In genomic region chr20:54257090-54257816, GRCh38 we compare ENCODE assay signal across 12 cellular contexts. TPM values are rescaled to one million over a fixed set of nuclear protein-coding genes. Genes with fewer than 3 reads are reported as not detected.
DNase-seq lines count a peak whose midpoint lies in the region; ATAC-seq, FAIRE-seq and TF ChIP-seq lines count a peak whose summit lies in the region.
"Had no signal": no experiment of that assay in that cellular context is flagged by ENCODE, and none has a peak within 500 bp of the region (broad histone marks: within the 10 kb centered on the region; RNA-seq: fewer than 3 reads in every experiment).

No MANE protein-coding gene starts in this region.

- no peak for TF ChIP-seq RAD21 in HepG2 (CRISPR knock-in tag; IDR thresholded peaks at IDR 0.05)

- no peak for ATAC-seq in HepG2
- ATAC-seq in right lobe of liver: no peak
- ATAC-seq in GM18861 (IDR thresholded peaks at IDR 0.05; ENCODE audit: unreplicated experiment): no peak

- no peaks in the 10 kb centered on the region for H3K27me3 ChIP-seq in HepG2 (ENCODE audit: control insufficient read depth in 1 of 2, insufficient read depth in 2 of 2, low read length in 2 of 2)
- no peaks in the 10 kb centered on the region for H3K27me3 ChIP-seq in right lobe of liver

- WGBS in HepG2 (ENCODE audit: low lambda C conversion rate): 0% methylated on average over 4 of the region's 4 CpGs
- WGBS in right lobe of liver (ENCODE audit: insufficient coverage, low coverage, low lambda C conversion rate, missing lambda C conversion rate): 44% methylated on average over 4 of the region's 4 CpGs

- H3K4me1 ChIP-seq in HepG2 (ENCODE audit: insufficient read depth, low read length) (no peaks in the 10 kb centered on the region), right lobe of liver (no peaks in the 10 kb centered on the region)

- POLR2A ChIA-PET in HepG2 (lab: Yijun Ruan, JAX): no interaction called here

- CTCF ChIA-PET in HepG2 (lab: Yijun Ruan, JAX; ENCODE audit: low intra/inter-chr PET ratio, low total read pairs): no interaction called here

- intact Hi-C loops in HepG2 (cut with micrococcal nuclease; ENCODE audit: unreplicated experiment) (no loop called here), right lobe of liver (cut with DNase I) (no loop called here)

- H2AFZ ChIP-seq in HepG2 (ENCODE audit: low read length): no peak overlapping the region

- in situ Hi-C loops in HepG2 (cut with HindIII; ENCODE audit: extremely low pct_ligation_motif_present, low pct_unique_long_range_greater_than_20kb) (no loop called here), astrocyte of the cerebellum (cut with HindIII; ENCODE audit: low sequenced_read_pairs) (loop anchor here (5.0 kb wide), 1 partner anchor 40 kb away; no protein-coding TSS in a partner anchor), G401 (cut with HindIII; ENCODE audit: low sequenced_read_pairs) (no loop called here)

- no peak for TF ChIP-seq CTCF in HepG2 (CRISPR knock-in tag; IDR thresholded peaks at IDR 0.05)
- TF ChIP-seq CTCF in right lobe of liver (IDR thresholded peaks at IDR 0.05): no peak
- TF ChIP-seq CTCF in astrocyte of the cerebellum (IDR thresholded peaks at IDR 0.05; ENCODE audit: low read depth, low read length, missing control alignments): no peak

- no peaks in the 10 kb centered on the region for H3K79me2 ChIP-seq in HepG2 (ENCODE audit: insufficient read depth, low read length)

- H3K27ac ChIP-seq in HepG2 (ENCODE audit: extremely low read length, insufficient read depth, low read length): no peak overlapping the region
- H3K27ac ChIP-seq in right lobe of liver: no peak overlapping the region
- H3K27ac ChIP-seq: KMS-11 had no signal

- BruUV-seq in HepG2 (replicated peaks; lab: Mats Ljungman, UMichigan): no TSS peak

- no peak for TF ChIP-seq POLR2A in HepG2 (IDR thresholded peaks at IDR 0.05; ENCODE audit: insufficient read depth in 1 of 2, low read depth in 2 of 2, low read length in 2 of 2)
- TF ChIP-seq POLR2A in right lobe of liver (IDR thresholded peaks at IDR 0.05): no peak

- DNase-seq in HepG2 (ENCODE audit: low spot score) (no peak), right lobe of liver (no peak), astrocyte of the cerebellum (ENCODE audit: low read depth) (peak; percentile 89), iris pigment epithelial cell (ENCODE audit: low read depth) (peak; percentile 96), Kasumi-1 (lab: John Stamatoyannopoulos, UW) (no peak), G401 (ENCODE audit: low spot score) (no peak), iPS-NIHi11 (ENCODE audit: low spot score) (no peak)
- DNase-seq: activated CD4-positive, CD25-positive, alpha-beta regulatory T cell; AML-193; NCI-H446 had no signal

- FAIRE-seq in HepG2 (lab: Jason Lieb, UNC): no peak

- no peak overlapping the region for H3K4me2 ChIP-seq in HepG2 (ENCODE audit: low read depth, low read length)
- H3K4me2 ChIP-seq: KMS-11 had no signal

- no peaks in the 10 kb centered on the region for H4K20me1 ChIP-seq in HepG2 (ENCODE audit: insufficient read depth, low read length)

- TF ChIP-seq EP300 in HepG2 (IDR thresholded peaks at IDR 0.05; ENCODE audit: low read depth in 2 of 2, low read length in 2 of 2): no peak
- no peak for TF ChIP-seq EP300 in HepG2 (CRISPR knock-in tag; IDR thresholded peaks at IDR 0.05; ENCODE audit: borderline replicate concordance)

- H3K4me3 ChIP-seq in HepG2 (replicated peaks in 1 of 3; ENCODE audit: insufficient read depth in 1 of 3, low read depth in 2 of 3, low read length in 3 of 3) (no peak overlapping the region), right lobe of liver (no peak overlapping the region), astrocyte of the cerebellum (ENCODE audit: low read depth, low read length) (no peak overlapping the region)

- no peaks in the 10 kb centered on the region for H3K9me3 ChIP-seq in HepG2 (ENCODE audit: low read length)
- no peaks in the 10 kb centered on the region for H3K9me3 ChIP-seq in right lobe of liver

- H3K36me3 ChIP-seq in HepG2 (replicated peaks in 1 of 2; ENCODE audit: control insufficient read depth in 1 of 2, insufficient read depth in 2 of 2, low read length in 2 of 2) (no peaks in the 10 kb centered on the region), right lobe of liver (no peaks in the 10 kb centered on the region)

- no peak overlapping the region for H3K9ac ChIP-seq in HepG2 (ENCODE audit: insufficient read depth, low read depth, low read length)
- H3K9ac ChIP-seq: KMS-11 had no signal

TF ChIP-seq in HepG2, 621 proteins besides CTCF, POLR2A, EP300 and RAD21:
- no peak for TF ChIP-seq ZBTB2 (CRISPR knock-in tag; IDR thresholded peaks at IDR 0.05; ENCODE audit: low read depth)
- TF ChIP-seq CEBPB (IDR thresholded peaks at IDR 0.05; ENCODE audit: borderline replicate concordance, low read depth, low read length): peak; percentile 39; the same call in 1 of the 2 replicates

RNA-seq across cellular contexts. Expression of gene PFDN4, which starts 49.4 kb away (rescaled TPM):
- 227 and 299 TPM in 2 replicates for total RNA-seq in HepG2 (2016; rRNA removed; fragmentation: Illumina TruSeq; extraction: Trizol)
- total RNA-seq in HepG2 (2016; cell fraction: cytosol; rRNA removed; fragmentation: Illumina TruSeq; extraction: Trizol; ENCODE audit: low read depth): 116 and 137 TPM in 2 replicates
- 227 and 317 TPM in 2 replicates for total RNA-seq in HepG2 (2016; cell fraction: insoluble cytoplasmic fraction; rRNA removed; fragmentation: Illumina TruSeq; extraction: Trizol)
- total RNA-seq in HepG2 (2016; cell fraction: membrane; rRNA removed; fragmentation: Illumina TruSeq; extraction: Trizol): 141 and 157 TPM in 2 replicates
- total RNA-seq in HepG2 (2016; cell fraction: nucleus; rRNA removed; fragmentation: Illumina TruSeq; extraction: Trizol): 81.8 and 87.1 TPM in 2 replicates
- 41.7 and 59.8 TPM in 2 replicates for polyA plus RNA-seq in HepG2 (2011; rRNA removed)
- 37.0 and 54.6 TPM in 2 replicates for polyA plus RNA-seq in HepG2 (2011; cell fraction: cytosol; rRNA removed)
- 11.6 and 20.3 TPM in 2 replicates for polyA plus RNA-seq in HepG2 (2011; cell fraction: nucleus; rRNA removed)
- polyA plus RNA-seq in HepG2 (2012): 152 and 165 TPM in 2 replicates
- 106 and 114 TPM in 2 replicates for polyA plus RNA-seq in HepG2 (2016; cell fraction: cytosol; fragmentation: Illumina TruSeq; extraction: Trizol; ENCODE audit: low read depth)
- 248 and 300 TPM in 2 replicates for polyA plus RNA-seq in HepG2 (2016; cell fraction: insoluble cytoplasmic fraction; fragmentation: Illumina TruSeq; extraction: Trizol; ENCODE audit: low read depth)
- 116 and 120 TPM in 2 replicates for polyA plus RNA-seq in HepG2 (2016; cell fraction: membrane; fragmentation: Illumina TruSeq; extraction: Trizol; ENCODE audit: low read depth)
- 122 and 141 TPM in 2 replicates for polyA plus RNA-seq in HepG2 (2016; cell fraction: nucleus; fragmentation: Illumina TruSeq; extraction: Trizol; ENCODE audit: insufficient read depth, low read depth)
- polyA minus RNA-seq in HepG2 (2011; rRNA and poly(A)+ RNA removed; ENCODE audit: low replicate concordance): 0.28 and 1.1 TPM in 2 replicates
- polyA minus RNA-seq in HepG2 (2011; cell fraction: cytosol; rRNA and poly(A)+ RNA removed): 31.9 and 32.4 TPM in 2 replicates
- 16.5 and 23.9 TPM in 2 replicates for polyA minus RNA-seq in HepG2 (2011; cell fraction: nucleus; rRNA and poly(A)+ RNA removed)
- 10 to 100 TPM in 2 of 6 experiments, 1 to 10 TPM in 4; 4.2 to 50.9 (median 7.9) TPM for total RNA-seq in right lobe of liver
- 182 and 257 TPM in 2 replicates for total RNA-seq in G401 (2014; rRNA removed; shearing (Covaris generic))

Comparison
In these comparisons a context has a peak if more than half of its experiments do, and no peak if none do; other contexts are left out.
1. DNase-seq: peak in astrocyte of the cerebellum (single experiment) and iris pigment epithelial cell (single experiment); none in HepG2 (single experiment), right lobe of liver (0 of 3), Kasumi-1 (0 of 2), G401 (single experiment) and iPS-NIHi11 (single experiment).